Comparison of ENCODE assay signal across 9 cellular contexts in the genomic region with DNA sequence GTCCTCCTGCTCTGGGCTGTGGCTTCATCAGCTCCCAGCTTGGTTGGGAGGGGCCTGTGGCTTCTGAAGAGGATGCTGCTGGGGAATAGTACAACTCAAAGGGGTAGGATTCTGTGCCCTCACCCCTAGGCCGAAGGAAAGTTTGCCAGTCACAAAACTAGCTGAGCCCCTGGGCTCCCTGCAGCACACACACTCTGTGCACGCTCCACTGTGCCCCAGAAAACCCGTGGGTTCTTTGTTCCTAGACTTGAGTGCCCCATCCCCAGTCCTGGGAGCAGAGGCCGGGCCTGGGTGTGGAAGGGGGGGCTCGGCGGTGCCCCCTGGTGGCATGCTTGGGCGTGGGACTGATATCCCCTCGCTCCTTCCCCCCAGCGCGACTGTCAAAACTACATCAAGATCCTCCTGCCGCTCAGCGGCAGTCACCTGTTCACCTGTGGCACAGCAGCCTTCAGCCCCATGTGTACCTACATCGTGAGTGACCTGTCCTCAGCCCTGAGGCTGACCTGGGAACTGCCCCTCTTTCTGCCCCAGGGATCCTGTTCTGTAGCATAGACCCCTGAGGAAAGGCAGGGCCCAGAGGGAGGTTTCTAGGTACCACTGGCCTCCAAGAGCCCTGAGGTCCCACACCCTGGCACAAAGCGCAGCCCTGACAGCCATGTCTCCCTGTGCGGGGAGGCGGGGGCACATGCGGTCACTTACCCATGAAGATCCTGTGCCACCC. TPM values are rescaled to one million over a fixed set of nuclear protein-coding genes. Genes with fewer than 3 reads are reported as not detected.
DNase-seq lines count a peak whose midpoint lies in the region; ATAC-seq and TF ChIP-seq lines count a peak whose summit lies in the region.
"Had no signal": no experiment of that assay in that cellular context is flagged by ENCODE, and none has a peak within 500 bp of the region (broad histone marks: within the 10 kb centered on the region; RNA-seq: fewer than 3 reads in every experiment).

No MANE protein-coding gene starts in this region.

- H3K4me3 ChIP-seq in WI38 (ENCODE audit: low read depth, low read length) (no peak overlapping the region), mesenchymal stem cell (ENCODE audit: insufficient read depth in 1 of 2, low read depth in 1 of 2, low read length in 2 of 2) (no peak overlapping the region), testis (no peak overlapping the region)

- H3K27me3 ChIP-seq in mesenchymal stem cell (ENCODE audit: control insufficient read depth in 1 of 2, insufficient read depth in 1 of 2, low read length in 2 of 2) = no peaks in the 10 kb centered on the region
- H3K27me3 ChIP-seq in testis = no peaks in the 10 kb centered on the region

- DNase-seq in CD14-positive monocyte (ENCODE audit: low spot score) (no peak), HFFc6 (no peak), mesenchymal stem cell (peak; percentile 40), testis (no peak), dedifferentiated amniotic fluid mesenchymal stem cell (ENCODE audit: extremely low spot score) (no peak)
- DNase-seq in central memory CD8-positive, alpha-beta T cell (ENCODE audit: low spot score in 2 of 2) = peak; percentile 29 to 30

- H3K4me3 Mint-ChIP-seq in CD14-positive monocyte (no peak overlapping the region), HFFc6 (no peak overlapping the region)
- no peak overlapping the region for H3K4me3 Mint-ChIP-seq in central memory CD8-positive, alpha-beta T cell

- H4K8ac ChIP-seq in mesenchymal stem cell (ENCODE audit: low read length) = peak overlapping the region; percentile 38

- peaks cover 64 to 86% of the 10 kb centered on the region in 2 donors for H3K36me3 Mint-ChIP-seq in CD14-positive monocyte
- H3K36me3 Mint-ChIP-seq in HFFc6 (ENCODE audit: low read depth) = no peaks in the 10 kb centered on the region
- H3K36me3 Mint-ChIP-seq in central memory CD8-positive, alpha-beta T cell (ENCODE audit: insufficient read depth) = peaks cover 12% of the 10 kb centered on the region

- H2BK12ac ChIP-seq in mesenchymal stem cell (ENCODE audit: low read length in 2 of 2) = no peak overlapping the region

- no peak overlapping the region for H3K14ac ChIP-seq in mesenchymal stem cell (ENCODE audit: low read length in 2 of 2)

- no peak overlapping the region for H3K23ac ChIP-seq in mesenchymal stem cell (ENCODE audit: low read length in 2 of 2)

- no peak overlapping the region for H3K4ac ChIP-seq in mesenchymal stem cell (ENCODE audit: low read depth in 1 of 2, low read length in 2 of 2)

- no peak overlapping the region for H3K9ac ChIP-seq in mesenchymal stem cell (ENCODE audit: low read length)

- H2BK120ac ChIP-seq in mesenchymal stem cell (ENCODE audit: low read depth, low read length) = no peak overlapping the region

- H3K79me1 ChIP-seq in mesenchymal stem cell (replicated peaks; ENCODE audit: low read length, poor library complexity, severe bottlenecking) = peaks cover 36% of the 10 kb centered on the region

- no peak overlapping the region for H2AFZ ChIP-seq in mesenchymal stem cell (ENCODE audit: low read depth, low read length)

- TF ChIP-seq CTCF in CD14-positive monocyte (IDR thresholded peaks at IDR 0.05) (peak; percentile 74), HFFc6 (IDR thresholded peaks at IDR 0.05) (peak; percentile 84), WI38 (IDR thresholded peaks at IDR 0.05; ENCODE audit: low read depth, low read length) (peak; percentile 67), testis (IDR thresholded peaks at IDR 0.05) (peak; percentile 27 to 63 (median 30))

- no peak overlapping the region for H4K91ac ChIP-seq in mesenchymal stem cell (ENCODE audit: low read length)

- H3K9me3 Mint-ChIP-seq in CD14-positive monocyte (no peaks in the 10 kb centered on the region), HFFc6 (no peaks in the 10 kb centered on the region)
- no peaks in the 10 kb centered on the region for H3K9me3 Mint-ChIP-seq in central memory CD8-positive, alpha-beta T cell

- no peaks in the 10 kb centered on the region for H3K9me3 ChIP-seq in mesenchymal stem cell (ENCODE audit: control insufficient read depth, low read length)
- H3K9me3 ChIP-seq in testis = no peaks in the 10 kb centered on the region

- TF ChIP-seq POLR2A in testis (IDR thresholded peaks at IDR 0.05) = no peak

- H3K27ac Mint-ChIP-seq in CD14-positive monocyte = peak overlapping the region in 2 of 7 donors; percentile 50 to 80
- H3K27ac Mint-ChIP-seq in HFFc6 = no peak overlapping the region
- no peak overlapping the region for H3K27ac Mint-ChIP-seq in central memory CD8-positive, alpha-beta T cell (ENCODE audit: low read depth)

- H2BK5ac ChIP-seq in mesenchymal stem cell (ENCODE audit: low read depth, low read length, poor library complexity, severe bottlenecking) = no peak overlapping the region

- H2BK15ac ChIP-seq in mesenchymal stem cell (ENCODE audit: low read depth, poor library complexity, severe bottlenecking) = no peak overlapping the region

- H3K4me1 Mint-ChIP-seq in CD14-positive monocyte (peaks cover 6% of the 10 kb centered on the region), HFFc6 (ENCODE audit: low read depth) (peaks cover 9% of the 10 kb centered on the region; the same call in 1 of the 2 replicates)
- H3K4me1 Mint-ChIP-seq in central memory CD8-positive, alpha-beta T cell = peaks cover 25% of the 10 kb centered on the region

- WGBS in mesenchymal stem cell = 60% methylated on average over 17 of the region's 17 CpGs
- WGBS in testis, 2 donors = 75% methylated on average over 15 to 17 of the region's 17 CpGs

- peak overlapping the region; percentile 40 for H2AK5ac ChIP-seq in mesenchymal stem cell (ENCODE audit: low read length, severe bottlenecking)

- H3K4me1 ChIP-seq in mesenchymal stem cell (ENCODE audit: control insufficient read depth, insufficient read depth, low read depth, low read length) (peaks cover 22% of the 10 kb centered on the region), testis (no peaks in the 10 kb centered on the region)

- ATAC-seq in central memory CD8-positive, alpha-beta T cell (replicated peaks; ENCODE audit: extremely low read depth, poor library complexity, severe bottlenecking) = peak; percentile 78
- ATAC-seq in GM21717 (IDR thresholded peaks at IDR 0.05; ENCODE audit: unreplicated experiment) = no peak

- intact Hi-C loops in CD14-positive monocyte (cut with micrococcal nuclease) (no loop called here), testis (cut with DNase I; ENCODE audit: low total_unique reads) (loop anchor here (5.0 kb wide), 1 partner anchor 57 kb away; no protein-coding TSS in a partner anchor)

- H3K27ac ChIP-seq in mesenchymal stem cell (ENCODE audit: low read length, poor library complexity, severe bottlenecking) (no peak overlapping the region), testis (no peak overlapping the region)
- H3K27ac ChIP-seq: HL-60 had no signal

- H3K18ac ChIP-seq in mesenchymal stem cell (ENCODE audit: low read depth in 1 of 2, low read length in 2 of 2) = no peak overlapping the region

- H3K27me3 Mint-ChIP-seq in CD14-positive monocyte (ENCODE audit: low read depth in 3 of 3) (peaks cover 0 to 2% (median 0%) of the 10 kb centered on the region in 3 donors), HFFc6 (ENCODE audit: insufficient read depth) (no peaks in the 10 kb centered on the region)
- H3K27me3 Mint-ChIP-seq in central memory CD8-positive, alpha-beta T cell = no peaks in the 10 kb centered on the region

- no peak overlapping the region for H3K4me2 ChIP-seq in mesenchymal stem cell (ENCODE audit: low read length, poor library complexity, severe bottlenecking)

- H3K36me3 ChIP-seq in mesenchymal stem cell (ENCODE audit: control insufficient read depth in 1 of 2, insufficient read depth in 2 of 2, low read depth in 1 of 2, low read length in 2 of 2) (peaks cover 29 to 46% of the 10 kb centered on the region in 2 experiments), testis (ENCODE audit: low read depth, missing control alignments) (no peaks in the 10 kb centered on the region)

RNA-seq across cellular contexts. Expression of gene CIB1, which starts 14.2 kb away (rescaled TPM):
- polyA plus RNA-seq in CD14-positive monocyte (100 to 1,000 TPM; 169 to 197 TPM), testis (ENCODE audit: insufficient read depth, low read depth, low replicate concordance) (138 TPM)
- total RNA-seq in HFFc6 (2021; fragmentation: NEBNext Ultra II Directional; extraction: Animal tissue kit (Norgen Biotek cat#: 25700)) = 10 to 100 TPM; 73.5 to 82.2 (median 76.9) TPM
- 90.2 TPM for polyA plus RNA-seq in mesenchymal stem cell (2013, experiment 1 of 2)
- 93.4 TPM for polyA plus RNA-seq in mesenchymal stem cell (2013, experiment 2 of 2)
- 10 to 100 TPM; 50.8 to 78.0 TPM for total RNA-seq in testis

RNA-seq across cellular contexts. Expression of gene GDPGP1, which starts 14.4 kb away (rescaled TPM):
- polyA plus RNA-seq in CD14-positive monocyte (under 1 TPM; 0.53 to 0.91 TPM), testis (ENCODE audit: insufficient read depth, low read depth, low replicate concordance) (8.9 TPM)
- 1 to 10 TPM; 4.5 to 6.3 (median 5.2) TPM for total RNA-seq in HFFc6 (2021; fragmentation: NEBNext Ultra II Directional; extraction: Animal tissue kit (Norgen Biotek cat#: 25700))
- polyA plus RNA-seq in mesenchymal stem cell (2013, experiment 1 of 2) = 1.1 TPM
- polyA plus RNA-seq in mesenchymal stem cell (2013, experiment 2 of 2) = 1.0 TPM
- total RNA-seq in testis = 10 to 100 TPM in 1 of 2 donors, 1 to 10 TPM in 1; 6.2 to 16.1 TPM

RNA-seq across cellular contexts. Expression of gene SEMA4B, which starts 18.5 kb away (rescaled TPM):
- polyA plus RNA-seq in CD14-positive monocyte (10 to 100 TPM; 13.2 to 22.0 TPM), testis (ENCODE audit: insufficient read depth, low read depth, low replicate concordance) (22.2 TPM)
- total RNA-seq in HFFc6 (2021; fragmentation: NEBNext Ultra II Directional; extraction: Animal tissue kit (Norgen Biotek cat#: 25700)) = 1 to 10 TPM; 5.6 to 7.7 (median 7.2) TPM
- polyA plus RNA-seq in mesenchymal stem cell (2013, experiment 1 of 2) = 21.4 TPM
- polyA plus RNA-seq in mesenchymal stem cell (2013, experiment 2 of 2) = 22.7 TPM
- total RNA-seq in testis = 10 to 100 TPM; 59.4 to 78.3 TPM

RNA-seq across cellular contexts. Expression of gene TTLL13, which starts 29.8 kb away (rescaled TPM):
- polyA plus RNA-seq in CD14-positive monocyte (under 1 TPM in 1 of 2 donors, not detected in 1; 0.08 TPM), testis (ENCODE audit: insufficient read depth, low read depth, low replicate concordance) (30.3 TPM)
- total RNA-seq in HFFc6 (2021; fragmentation: NEBNext Ultra II Directional; extraction: Animal tissue kit (Norgen Biotek cat#: 25700)) = under 1 TPM in 2 of 6 experiments, not detected in 4; 0.07 to 0.14 TPM
- polyA plus RNA-seq in mesenchymal stem cell (2013, experiment 1 of 2) = 0.04 TPM
- polyA plus RNA-seq in mesenchymal stem cell (2013, experiment 2 of 2) = 0.11 TPM
- total RNA-seq in testis = 10 to 100 TPM in 1 of 2 donors, 1 to 10 TPM in 1; 6.8 to 18.0 TPM

RNA-seq across cellular contexts. Expression of gene NGRN, which starts 45.9 kb away (rescaled TPM):
- polyA plus RNA-seq in CD14-positive monocyte (10 to 100 TPM; 18.9 to 20.3 TPM), testis (ENCODE audit: insufficient read depth, low read depth, low replicate concordance) (82.9 TPM)
- 100 to 1,000 TPM in 1 of 6 experiments, 10 to 100 TPM in 5; 81.3 to 105 (median 83.2) TPM for total RNA-seq in HFFc6 (2021; fragmentation: NEBNext Ultra II Directional; extraction: Animal tissue kit (Norgen Biotek cat#: 25700))
- 59.1 TPM for polyA plus RNA-seq in mesenchymal stem cell (2013, experiment 1 of 2)
- polyA plus RNA-seq in mesenchymal stem cell (2013, experiment 2 of 2) = 58.8 TPM
- 10 to 100 TPM; 86.1 to 95.6 TPM for total RNA-seq in testis

Comparison
In these comparisons a context has a peak if more than half of its experiments do, and no peak if none do; other contexts are left out.
1. DNase-seq: peak in central memory CD8-positive, alpha-beta T cell (2 of 2) and mesenchymal stem cell (single experiment); none in CD14-positive monocyte (single experiment), HFFc6 (single experiment), testis (single experiment) and dedifferentiated amniotic fluid mesenchymal stem cell (single experiment).
2. CTCF ChIP-seq: peak in every context shown above with its lines; median percentile 84 in HFFc6; 74 in CD14-positive monocyte; 67 in WI38; 30 in testis.
3. RNA of gene SEMA4B, which starts 18.5 kb away (total RNA-seq): 59.4 to 78.3 TPM in testis; 5.6 to 7.7 TPM in HFFc6; every median in the first group is over 4 times any median in the second.